In the genomic region with DNA sequence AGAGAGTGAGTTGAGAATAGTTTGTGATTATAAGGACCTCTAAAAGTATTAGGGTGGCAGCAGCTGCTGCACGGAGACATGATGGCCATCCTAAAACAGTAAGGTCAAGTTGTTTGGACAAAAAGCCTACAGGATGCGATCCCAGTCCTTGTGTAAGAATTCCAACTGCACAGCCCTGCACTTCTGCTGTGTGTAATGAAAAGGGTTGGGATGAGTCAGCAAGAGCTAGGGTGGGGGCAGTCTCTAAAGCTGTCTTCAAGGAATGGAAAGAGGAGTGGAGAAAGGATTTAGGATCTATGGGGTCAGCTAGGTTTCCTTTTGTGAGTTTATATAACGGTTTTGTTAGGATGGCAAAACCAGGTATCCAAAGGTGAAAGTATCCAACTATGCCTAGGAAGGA, we compare ENCODE assay signal across 2 cellular contexts. TPM values are rescaled to one million over a fixed set of nuclear protein-coding genes. Genes with fewer than 3 reads are reported as not detected.
"Had no signal": no experiment of that assay in that cellular context is flagged by ENCODE, and none has a peak within 500 bp of the region (broad histone marks: within the 10 kb centered on the region; RNA-seq: fewer than 3 reads in every experiment).

No MANE protein-coding gene starts in this region.

RNA-seq across cellular contexts. Expression of a gene that starts 3.6 kb away (rescaled TPM):
- total RNA-seq: endothelial cell of umbilical vein, foreskin keratinocyte had no signal
- polyA plus RNA-seq: endothelial cell of umbilical vein, foreskin keratinocyte had no signal
